In genomic region chr6:126753616-126754015, GRCh38 we compare ENCODE assay signal across 17 cellular contexts.
DNase-seq lines count a peak whose midpoint lies in the region; ATAC-seq and TF ChIP-seq lines count a peak whose summit lies in the region.
"Had no signal": no experiment of that assay in that cellular context is flagged by ENCODE, and none has a peak within 500 bp of the region (broad histone marks: within the 10 kb centered on the region; RNA-seq: fewer than 3 reads in every experiment).

No MANE protein-coding gene starts in this region.

- H3K36me3 ChIP-seq in GM23248 (ENCODE audit: low read depth) (no peaks in the 10 kb centered on the region), mesenchymal stem cell (ENCODE audit: control insufficient read depth in 1 of 2, insufficient read depth in 2 of 2, low read depth in 1 of 2, low read length in 2 of 2) (no peaks in the 10 kb centered on the region), brain microvascular endothelial cell (replicated peaks) (no peaks in the 10 kb centered on the region)
- H3K36me3 ChIP-seq: BLaER1 had no signal

- H3K79me2 ChIP-seq in GM23248 (ENCODE audit: insufficient read depth): no peaks in the 10 kb centered on the region

- H3K18ac ChIP-seq in mesenchymal stem cell (ENCODE audit: low read depth in 1 of 2, low read length in 2 of 2): no peak overlapping the region

- no peak overlapping the region for H2BK120ac ChIP-seq in mesenchymal stem cell (ENCODE audit: low read depth, low read length)

- no peak overlapping the region for H3K4ac ChIP-seq in mesenchymal stem cell (ENCODE audit: low read depth in 1 of 2, low read length in 2 of 2)

- H3K27me3 ChIP-seq in GM23248 (replicated peaks; ENCODE audit: insufficient read depth): no peaks in the 10 kb centered on the region
- H3K27me3 ChIP-seq in mesenchymal stem cell (ENCODE audit: control insufficient read depth in 1 of 2, insufficient read depth in 1 of 2, low read length in 2 of 2): no peaks in the 10 kb centered on the region
- H3K27me3 ChIP-seq in brain microvascular endothelial cell (replicated peaks): no peaks in the 10 kb centered on the region
- H3K27me3 ChIP-seq: BLaER1 had no signal

- H3K9me2 ChIP-seq in GM23248 (ENCODE audit: insufficient read depth): no peaks in the 10 kb centered on the region

- H3K4me1 ChIP-seq in GM23248 (ENCODE audit: insufficient read depth) (peaks cover under 1% of the 10 kb centered on the region; the same call in 1 of the 2 replicates), mesenchymal stem cell (ENCODE audit: control insufficient read depth, insufficient read depth, low read depth, low read length) (no peaks in the 10 kb centered on the region)

- no peak overlapping the region for H3K4me2 ChIP-seq in GM23248 (ENCODE audit: unreplicated experiment)
- H3K4me2 ChIP-seq in mesenchymal stem cell (ENCODE audit: low read length, poor library complexity, severe bottlenecking): no peak overlapping the region
- H3K4me2 ChIP-seq: BLaER1, GM23338 had no signal

- in situ Hi-C loops in GM23248 (cut with MboI) (no loop called here), brain microvascular endothelial cell (cut with HindIII; ENCODE audit: low pct_ligation_motif_present, low sequenced_read_pairs) (no loop called here)

- no peak overlapping the region for H3K9ac ChIP-seq in GM23248
- peak overlapping the region; percentile 27 for H3K9ac ChIP-seq in mesenchymal stem cell (ENCODE audit: low read length)
- H3K9ac ChIP-seq: BLaER1 had no signal

- H4K8ac ChIP-seq in mesenchymal stem cell (ENCODE audit: low read length): no peak overlapping the region

- H3K27ac ChIP-seq in GM23248 (no peak overlapping the region), mesenchymal stem cell (ENCODE audit: low read length, poor library complexity, severe bottlenecking) (no peak overlapping the region), brain microvascular endothelial cell (no peak overlapping the region)
- H3K27ac ChIP-seq: BLaER1 had no signal

- no peaks in the 10 kb centered on the region for H4K20me1 ChIP-seq in GM23248 (ENCODE audit: insufficient read depth)
- H4K20me1 ChIP-seq: BLaER1 had no signal

- ATAC-seq in GM21360 (IDR thresholded peaks at IDR 0.05; ENCODE audit: unreplicated experiment): no peak
- no peak for ATAC-seq in HG02763 (IDR thresholded peaks at IDR 0.05; ENCODE audit: unreplicated experiment)
- no peak for ATAC-seq in HG03565 (IDR thresholded peaks at IDR 0.05; ENCODE audit: unreplicated experiment)
- ATAC-seq: GM23338, HepG2 had no signal

- H3F3A ChIP-seq in GM23248 (ENCODE audit: insufficient read depth): no peaks in the 10 kb centered on the region

- no peaks in the 10 kb centered on the region for H3K79me1 ChIP-seq in mesenchymal stem cell (replicated peaks; ENCODE audit: low read length, poor library complexity, severe bottlenecking)

- H4K91ac ChIP-seq in mesenchymal stem cell (ENCODE audit: low read length): no peak overlapping the region

- no peak overlapping the region for H3K4me3 ChIP-seq in GM23248
- no peak overlapping the region for H3K4me3 ChIP-seq in mesenchymal stem cell (ENCODE audit: insufficient read depth in 1 of 2, low read depth in 1 of 2, low read length in 2 of 2)
- H3K4me3 ChIP-seq in brain microvascular endothelial cell (ENCODE audit: low read depth, low read length): no peak overlapping the region
- H3K4me3 ChIP-seq: BLaER1, GM23338 had no signal

- H3K9me3 ChIP-seq in GM23248 (ENCODE audit: low read depth) (no peaks in the 10 kb centered on the region), mesenchymal stem cell (ENCODE audit: control insufficient read depth, low read length) (peaks cover 8% of the 10 kb centered on the region)

- peak; percentile 26 for DNase-seq in GM23248
- peak; percentile 65 for DNase-seq in fibroblast of peridontal ligament (ENCODE audit: extremely low read depth)
- DNase-seq in mesenchymal stem cell: no peak
- DNase-seq in brain microvascular endothelial cell: no peak
- DNase-seq: ACHN; CD4-positive, alpha-beta memory T cell; DMS153; DMS79; GDM1; HCEC 1CT; KBM-7 had no signal

- H2BK12ac ChIP-seq in mesenchymal stem cell (ENCODE audit: low read length in 2 of 2): no peak overlapping the region

- no peak overlapping the region for H3K23ac ChIP-seq in mesenchymal stem cell (ENCODE audit: low read length in 2 of 2)

- no peak overlapping the region for H2AK5ac ChIP-seq in mesenchymal stem cell (ENCODE audit: low read length, severe bottlenecking)

- H2BK15ac ChIP-seq in mesenchymal stem cell (ENCODE audit: low read depth, poor library complexity, severe bottlenecking): no peak overlapping the region

- 29 to 42% methylated on average over 1 of the region's 1 CpG for WGBS in GM23248 (ENCODE audit: low coverage in 1 of 2, low lambda C conversion rate in 2 of 2, missing lambda C conversion rate in 2 of 2), 2 experiments
- WGBS in mesenchymal stem cell: 100% methylated on average over 1 of the region's 1 CpG

- H2AFZ ChIP-seq in GM23248 (no peak overlapping the region), mesenchymal stem cell (ENCODE audit: low read depth, low read length) (no peak overlapping the region)
- H2AFZ ChIP-seq: GM23338 had no signal

- no peak overlapping the region for H3K14ac ChIP-seq in mesenchymal stem cell (ENCODE audit: low read length in 2 of 2)

- no peak for TF ChIP-seq CTCF in brain microvascular endothelial cell (IDR thresholded peaks at IDR 0.05; ENCODE audit: low read depth, low read length, missing control alignments)

- no peak overlapping the region for H2BK5ac ChIP-seq in mesenchymal stem cell (ENCODE audit: low read depth, low read length, poor library complexity, severe bottlenecking)

Comparison
In these comparisons a context has a peak if more than half of its experiments do, and no peak if none do; other contexts are left out.
1. DNase-seq: peak in GM23248 (single experiment) and fibroblast of peridontal ligament (single experiment); none in mesenchymal stem cell (single experiment) and brain microvascular endothelial cell (single experiment).